ENCODE assay signal across 8 cellular contexts in genomic region chr9:136808781-136809158, GRCh38. TPM values are rescaled to one million over a fixed set of nuclear protein-coding genes. Genes with fewer than 3 reads are reported as not detected.
DNase-seq lines count a peak whose midpoint lies in the region; ATAC-seq, FAIRE-seq and TF ChIP-seq lines count a peak whose summit lies in the region.

No MANE protein-coding gene starts in this region.

- intact Hi-C loops in pancreas (cut with DNase I): no loop called here

- FAIRE-seq in pancreas (lab: Jason Lieb, UNC): no peak

- H3K4me1 ChIP-seq in pancreas: peaks cover 3 to 24% (median 8%) of the 10 kb centered on the region in 3 donors

- CTCF ChIA-PET in RWPE1 (lab: Yijun Ruan, JAX): interaction anchor here (0.6 to 0.7 kb wide), 3 partner anchors 18 to 28 kb away, joined by 3 to 4 read pairs (median 3); no protein-coding TSS in a partner anchor

- H3K4me3 ChIP-seq in pancreas: peak overlapping the region; percentile 86 to 94 (median 90)

- peak in 1 of 4 donors; percentile 7 for ATAC-seq in pancreas
- no peak for ATAC-seq in GM21390 (IDR thresholded peaks at IDR 0.05; ENCODE audit: unreplicated experiment)

- TF ChIP-seq POLR2A in erythroblast (IDR thresholded peaks at IDR 0.05; ENCODE audit: low read length): no peak

- H3K27ac ChIP-seq in RWPE1 (peak overlapping the region; percentile 91), pancreas (peak overlapping the region; percentile 49 to 92 (median 56))

- 4% methylated on average over 14 of the region's 14 CpGs for WGBS in pancreas, 2 donors

- no peaks in the 10 kb centered on the region for H3K27me3 ChIP-seq in pancreas

- no peaks in the 10 kb centered on the region for H3K36me3 ChIP-seq in pancreas

- TF ChIP-seq CTCF in RWPE1 (conservative IDR thresholded peaks at IDR 0.05; ENCODE audit: low read depth): no peak
- TF ChIP-seq CTCF in pancreas (IDR thresholded peaks at IDR 0.05): no peak

- POLR2A ChIA-PET in RWPE1 (lab: Yijun Ruan, JAX; ENCODE audit: low non-redundant PET): no interaction called here

- DNase-seq in NCI-H82 (lab: John Stamatoyannopoulos, UW) (peak; percentile 17), NCI-H82 treated with DMSO at 0.1 percent for 48 hours (lab: John Stamatoyannopoulos, UW; ENCODE audit: unreplicated experiment) (no peak), RWPE1 (ENCODE audit: low spot score) (no peak), erythroblast (lab: John Stamatoyannopoulos, UW) (peak; percentile 48 to 62), pancreas (no peak), COLO668 (lab: John Stamatoyannopoulos, UW; ENCODE audit: unreplicated experiment) (no peak)
- no peak for DNase-seq in stimulated activated CD4-positive, alpha-beta T cell treated with anti-CD3 and anti-CD28 coated beads, Interleukin-4, amount 100 ng/mL, for 1 hour

- no peaks in the 10 kb centered on the region for H3K9me3 ChIP-seq in pancreas

RNA-seq across cellular contexts. Expression of gene RABL6, which starts 1.0 kb away (rescaled TPM):
- 10 to 100 TPM; 50.7 to 76.5 (median 60.4) TPM for total RNA-seq in pancreas
- 100 to 1,000 TPM in 1 of 2 donors, 10 to 100 TPM in 1; 98.0 to 119 TPM for polyA plus RNA-seq in pancreas

RNA-seq across cellular contexts. Expression of gene CCDC183, which starts 12.6 kb away (rescaled TPM):
- 1 to 10 TPM; 2.4 to 5.5 (median 2.9) TPM for total RNA-seq in pancreas
- polyA plus RNA-seq in pancreas: 10 to 100 TPM in 1 of 2 donors, 1 to 10 TPM in 1; 9.2 to 10.7 TPM

RNA-seq across cellular contexts. Expression of gene TMEM141, which starts 17.6 kb away (rescaled TPM):
- total RNA-seq in pancreas: 10 to 100 TPM; 29.2 to 53.1 (median 34.2) TPM
- polyA plus RNA-seq in pancreas: 100 to 1,000 TPM in 1 of 2 donors, 10 to 100 TPM in 1; 84.5 to 104 TPM

RNA-seq across cellular contexts. Expression of gene AJM1, which starts 33.5 kb away (rescaled TPM):
- total RNA-seq in pancreas: 1 to 10 TPM; 2.9 to 5.5 (median 4.2) TPM
- 10 to 100 TPM in 1 of 2 donors, 1 to 10 TPM in 1; 9.0 to 11.7 TPM for polyA plus RNA-seq in pancreas

RNA-seq across cellular contexts. Expression of gene PHPT1, which starts 40.4 kb away (rescaled TPM):
- total RNA-seq in pancreas: 10 to 100 TPM; 75.2 to 95.5 (median 79.0) TPM
- 100 to 1,000 TPM; 180 to 189 TPM for polyA plus RNA-seq in pancreas

Comparison
In these comparisons a context has a peak if more than half of its experiments do, and no peak if none do; other contexts are left out.
1. DNase-seq: peak in NCI-H82 (single experiment) and erythroblast (2 of 2); none in NCI-H82 treated with DMSO at 0.1 percent for 48 hours (single experiment), RWPE1 (single experiment), pancreas (0 of 6), stimulated activated CD4-positive, alpha-beta T cell treated with anti-CD3 and anti-CD28 coated beads, Interleukin-4, amount 100 ng/mL, for 1 hour (single experiment) and COLO668 (single experiment).